ENCODE assay signal across 1 cellular context in the genomic region with DNA sequence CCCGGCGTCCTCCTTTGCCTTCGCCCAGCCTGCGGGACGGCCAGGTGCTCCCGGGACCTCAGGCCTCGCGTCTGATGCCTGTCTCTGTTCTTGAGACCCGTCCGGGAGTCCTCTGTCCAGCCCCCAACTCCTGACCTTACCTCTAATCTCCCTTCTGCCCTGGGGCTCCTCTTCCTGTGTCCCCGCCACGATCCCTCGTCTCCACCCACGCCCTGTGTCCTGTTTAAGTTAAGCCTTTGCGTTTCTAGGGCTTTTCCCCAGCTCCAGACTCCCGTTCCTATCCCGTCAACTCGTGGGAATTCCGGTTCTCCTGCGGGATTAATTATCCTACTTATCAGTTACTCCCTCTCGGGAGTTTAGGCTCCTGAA.
TF ChIP-seq lines count a peak whose summit lies in the region.

No MANE protein-coding gene starts in this region.

TF ChIP-seq in HepG2, 621 proteins besides CTCF, POLR2A, EP300 and RAD21:
- TF ChIP-seq, protein P1, sequence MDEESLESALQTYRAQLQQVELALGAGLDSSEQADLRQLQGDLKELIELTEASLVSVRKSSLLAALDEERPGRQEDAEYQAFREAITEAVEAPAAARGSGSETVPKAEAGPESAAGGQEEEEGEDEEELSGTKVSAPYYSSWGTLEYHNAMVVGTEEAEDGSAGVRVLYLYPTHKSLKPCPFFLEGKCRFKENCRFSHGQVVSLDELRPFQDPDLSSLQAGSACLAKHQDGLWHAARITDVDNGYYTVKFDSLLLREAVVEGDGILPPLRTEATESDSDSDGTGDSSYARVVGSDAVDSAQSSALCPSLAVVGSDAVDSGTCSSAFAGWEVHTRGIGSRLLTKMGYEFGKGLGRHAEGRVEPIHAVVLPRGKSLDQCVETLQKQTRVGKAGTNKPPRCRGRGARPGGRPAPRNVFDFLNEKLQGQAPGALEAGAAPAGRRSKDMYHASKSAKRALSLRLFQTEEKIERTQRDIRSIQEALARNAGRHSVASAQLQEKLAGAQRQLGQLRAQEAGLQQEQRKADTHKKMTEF (CRISPR knock-in tag; IDR thresholded peaks at IDR 0.05): no peak
- TF ChIP-seq GZF1 (CRISPR knock-in tag; IDR thresholded peaks at IDR 0.05): no peak
- TF ChIP-seq ZNF232 (CRISPR knock-in tag; IDR thresholded peaks at IDR 0.05; ENCODE audit: borderline replicate concordance): peak; percentile 5; the same call in 1 of the 2 replicates
- no peak for TF ChIP-seq NFATC3 (CRISPR knock-in tag; IDR thresholded peaks at IDR 0.05)
- TF ChIP-seq HOXA5 (CRISPR knock-in tag; IDR thresholded peaks at IDR 0.05): 0 out of 2 replicates have a peak, but pooled peaks have one; percentile 11
- TF ChIP-seq ZNF44 (CRISPR knock-in tag; IDR thresholded peaks at IDR 0.05): 0 out of 2 replicates have a peak, but pooled peaks have one; percentile 2
- TF ChIP-seq MED13 (CRISPR knock-in tag; IDR thresholded peaks at IDR 0.05): 0 out of 2 replicates have a peak, but pooled peaks have one; percentile 5
- TF ChIP-seq ZFP90 (CRISPR knock-in tag; IDR thresholded peaks at IDR 0.05; ENCODE audit: borderline replicate concordance): 0 out of 2 replicates have a peak, but pooled peaks have one; percentile 48
- no peak for TF ChIP-seq SATB2 (CRISPR knock-in tag; IDR thresholded peaks at IDR 0.05)
